Comparison of ENCODE assay signal across 1 cellular context in the genomic region with DNA sequence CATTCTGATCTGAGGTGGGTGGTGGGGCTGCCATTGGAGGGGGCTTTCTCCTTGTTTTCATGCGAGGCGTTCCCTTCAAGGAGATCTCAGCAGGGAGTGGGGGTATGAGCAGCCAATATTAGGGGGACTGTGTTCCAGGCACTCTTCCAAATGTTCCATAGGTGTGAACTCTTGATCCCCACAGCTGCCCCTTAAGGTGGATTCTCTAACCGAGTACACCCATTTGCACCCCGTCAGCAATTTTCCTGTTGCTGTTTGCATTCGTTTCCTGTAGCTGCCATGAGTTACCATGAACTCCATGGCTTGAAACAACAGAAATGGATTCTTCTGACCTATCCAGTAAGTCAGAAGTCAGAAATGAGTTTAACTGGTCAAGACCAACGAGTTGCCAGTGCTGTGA.
TF ChIP-seq lines count a peak whose summit lies in the region.

No MANE protein-coding gene starts in this region.

TF ChIP-seq in K562, 482 proteins besides CTCF, POLR2A, EP300 and RAD21:
- TF ChIP-seq NELFE (IDR thresholded peaks at IDR 0.05; ENCODE audit: insufficient read depth, insufficient read length) (no peak), C11orf30 (IDR thresholded peaks at IDR 0.05; ENCODE audit: low read depth) (peak; percentile 72), ZNF316 (IDR thresholded peaks at IDR 0.05) (peak; percentile 83), MAFG (tag; conservative IDR thresholded peaks at IDR 0.05) (peak; percentile 57), MAFF (IDR thresholded peaks at IDR 0.05; ENCODE audit: low read length) (peak; percentile 53; the same call in 1 of the 2 replicates), ZNF764 (CRISPR knock-in tag; IDR thresholded peaks at IDR 0.05; ENCODE audit: low read depth) (no peak)
